In the genomic region with DNA sequence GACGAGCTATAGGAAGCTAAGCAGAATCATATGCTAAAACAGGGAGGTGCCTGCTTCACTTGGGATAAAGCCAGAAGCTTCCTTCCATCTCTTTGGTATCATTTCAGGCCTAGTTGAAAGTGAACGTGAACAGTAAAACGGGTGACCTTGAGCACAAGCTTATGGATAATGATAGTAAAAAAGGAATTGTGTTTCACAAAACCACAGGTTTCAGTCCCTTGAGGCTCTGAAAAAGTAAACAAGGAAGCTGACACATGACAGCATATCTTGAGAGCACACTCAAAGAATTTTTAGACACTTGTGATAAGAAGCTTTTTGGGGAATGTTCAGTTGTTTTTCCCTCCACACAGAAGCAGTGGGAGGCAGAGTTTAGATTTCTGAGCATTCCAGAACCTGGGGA, we compare ENCODE assay signal across 35 cellular contexts.
DNase-seq lines count a peak whose midpoint lies in the region; ATAC-seq lines count a peak whose summit lies in the region.
"Had no signal": no experiment of that assay in that cellular context is flagged by ENCODE, and none has a peak within 500 bp of the region (broad histone marks: within the 10 kb centered on the region; RNA-seq: fewer than 3 reads in every experiment).

No MANE protein-coding gene starts in this region.

- POLR2A ChIA-PET in activated CD4-positive, alpha-beta memory T cell treated with anti-CD3 and anti-CD28 coated beads for 36 hours (lab: Charles Lee), result no interaction called here

- H3K27ac Mint-ChIP-seq in activated CD4-positive, alpha-beta T cell treated with anti-CD3 and anti-CD28 coated beads, Interleukin-2, amount 10 ng/mL, durations not matched to agents 24 days and 14 days, result no peak overlapping the region
- no peak overlapping the region for H3K27ac Mint-ChIP-seq in activated CD4-positive, alpha-beta memory T cell treated with anti-CD3 and anti-CD28 coated beads for 36 hours
- H3K27ac Mint-ChIP-seq: activated naive CD4-positive, alpha-beta T cell treated with anti-CD3 and anti-CD28 coated beads, Interleukin-2, amount 50 U/mL, for 72 hours; activated T-helper 17 cell treated with anti-CD3 and anti-CD28 coated beads, Interleukin-2, amount 50 U/mL, for 72 hours; CD8-positive, alpha-beta T cell; IgD-negative memory B cell; nephron progenitor cell; stimulated activated naive CD8-positive, alpha-beta T cell treated with anti-CD3 and anti-CD28 coated beads, Interleukin-15, Interleukin-2, amounts not matched to agents 100 ng/mL and 50 ng/mL, for 24 hours; WTC11 had no signal

- H3K4me1 Mint-ChIP-seq in activated CD4-positive, alpha-beta T cell treated with anti-CD3 and anti-CD28 coated beads, Interleukin-2, amount 10 ng/mL, durations not matched to agents 24 days and 14 days, result no peaks in the 10 kb centered on the region
- no peaks in the 10 kb centered on the region for H3K4me1 Mint-ChIP-seq in activated CD4-positive, alpha-beta memory T cell treated with anti-CD3 and anti-CD28 coated beads for 36 hours (ENCODE audit: low read depth)
- H3K4me1 Mint-ChIP-seq: activated T-helper 17 cell treated with anti-CD3 and anti-CD28 coated beads, Interleukin-2, amount 50 U/mL, for 72 hours; IgD-negative memory B cell; nephron progenitor cell had no signal

- H3K4ac ChIP-seq in trophoblast cell (ENCODE audit: low read depth, low read length), result no peak overlapping the region

- DNase-seq in activated CD4-positive, alpha-beta T cell treated with anti-CD3 and anti-CD28 coated beads, Interleukin-2, amount 10 ng/mL, durations not matched to agents 24 days and 14 days, result peak; percentile 5
- DNase-seq in activated CD4-positive, alpha-beta T cell treated with anti-CD3 and anti-CD28 coated beads, Interleukin-2, amount 50 U/mL, for 1 hour, result no peak
- peak; percentile 2 for DNase-seq in astrocyte of the hippocampus (ENCODE audit: low read depth, low spot score)
- DNase-seq in foreskin melanocyte, result peak; percentile 28
- no peak for DNase-seq in activated CD4-positive, alpha-beta memory T cell treated with anti-CD3 and anti-CD28 coated beads for 36 hours
- no peak for DNase-seq in trophoblast cell
- no peak for DNase-seq in stimulated activated naive CD8-positive, alpha-beta T cell treated with anti-CD3 and anti-CD28 coated beads, Interleukin-15, Interleukin-2, amounts not matched to agents 100 U/mL and 50 U/mL, for 24 hours
- DNase-seq: activated CD4-positive, alpha-beta T cell treated with anti-CD3 and anti-CD28 coated beads, Interleukin-2, amount 50 U/mL, for 4 hours; activated CD8-positive, alpha-beta memory T cell treated with anti-CD3 and anti-CD28 coated beads, Interleukin-2, amount 50 U/mL, for 48 hours; CD8-positive, alpha-beta T cell; cerebellar nuclear complex; HCEC 1CT; hypothalamus; left ventricle myocardium superior; MG63; NCI-H1417 treated with DMSO at 0.1 percent for 48 hours; NCI-H2107; NCI-H446 treated with DMSO at 0.1 percent for 48 hours; nephron progenitor cell; pancreas; PC-3; right cardiac atrium; SHP77; stimulated activated CD4-positive, alpha-beta T cell treated with anti-CD3 and anti-CD28 coated beads, Interleukin-4, amount 100 ng/mL, for 4 hours; T-helper 9 cell; thyroid gland had no signal

- no peaks in the 10 kb centered on the region for H3K79me2 ChIP-seq in trophoblast cell (ENCODE audit: control insufficient read depth, insufficient read depth, low read length, poor library complexity)

- no peak overlapping the region for H2AK5ac ChIP-seq in trophoblast cell (ENCODE audit: low read length)

- no peak overlapping the region for H4K8ac ChIP-seq in trophoblast cell (ENCODE audit: low read depth, low read length)

- no peak overlapping the region for H3K14ac ChIP-seq in trophoblast cell (ENCODE audit: low read length)

- H3K23ac ChIP-seq in trophoblast cell (ENCODE audit: low read length), result no peak overlapping the region

- no peak overlapping the region for H2AFZ ChIP-seq in trophoblast cell (ENCODE audit: insufficient read depth, low read length, poor library complexity)

- CTCF ChIA-PET in activated CD4-positive, alpha-beta memory T cell treated with anti-CD3 and anti-CD28 coated beads for 36 hours (lab: Charles Lee), result no interaction called here

- H2BK5ac ChIP-seq in trophoblast cell (ENCODE audit: low read depth, low read length, poor library complexity), result no peak overlapping the region

- H3K4me2 ChIP-seq in trophoblast cell (ENCODE audit: low read length), result no peak overlapping the region

- no peaks in the 10 kb centered on the region for H3K27me3 ChIP-seq in trophoblast cell (ENCODE audit: insufficient read depth, low read length)
- H3K27me3 ChIP-seq: ascending aorta, MG63, pancreas, thyroid gland had no signal

- no peak overlapping the region for H3K4me3 Mint-ChIP-seq in activated CD4-positive, alpha-beta T cell treated with anti-CD3 and anti-CD28 coated beads, Interleukin-2, amount 10 ng/mL, durations not matched to agents 24 days and 14 days
- no peak overlapping the region for H3K4me3 Mint-ChIP-seq in activated CD4-positive, alpha-beta memory T cell treated with anti-CD3 and anti-CD28 coated beads for 36 hours
- H3K4me3 Mint-ChIP-seq: activated T-helper 17 cell treated with anti-CD3 and anti-CD28 coated beads, Interleukin-2, amount 50 U/mL, for 72 hours; CD8-positive, alpha-beta T cell; nephron progenitor cell; stimulated activated naive CD8-positive, alpha-beta T cell treated with anti-CD3 and anti-CD28 coated beads, Interleukin-15, Interleukin-2, amounts not matched to agents 100 ng/mL and 50 ng/mL, for 24 hours; WTC11 had no signal

- no peak overlapping the region for H3K9ac ChIP-seq in trophoblast cell (ENCODE audit: low read length)

- no peak overlapping the region for H3K27ac ChIP-seq in trophoblast cell (ENCODE audit: low read depth, low read length)
- H3K27ac ChIP-seq: 22Rv1, ascending aorta, epithelial cell of prostate, pancreas, thyroid gland had no signal

- no peaks in the 10 kb centered on the region for H3K36me3 ChIP-seq in trophoblast cell (ENCODE audit: control insufficient read depth in 1 of 2, insufficient read depth in 2 of 2, low read length in 2 of 2)
- H3K36me3 ChIP-seq: ascending aorta, MG63, pancreas, thyroid gland had no signal

- WGBS in trophoblast cell (ENCODE audit: extremely low coverage, insufficient coverage, insufficient read length), result no CpG with 5 or more reads among the region's 3 CpGs

- H3K18ac ChIP-seq in trophoblast cell (ENCODE audit: low read length), result no peak overlapping the region

- H3K9me3 ChIP-seq in trophoblast cell (ENCODE audit: insufficient read depth, low read depth, low read length), result no peaks in the 10 kb centered on the region
- H3K9me3 ChIP-seq: ascending aorta, MG63, pancreas, thyroid gland had no signal

- H3K36me3 Mint-ChIP-seq in activated CD4-positive, alpha-beta T cell treated with anti-CD3 and anti-CD28 coated beads, Interleukin-2, amount 10 ng/mL, durations not matched to agents 24 days and 14 days (ENCODE audit: low read depth), result no peaks in the 10 kb centered on the region
- no peaks in the 10 kb centered on the region for H3K36me3 Mint-ChIP-seq in activated CD4-positive, alpha-beta memory T cell treated with anti-CD3 and anti-CD28 coated beads for 36 hours
- H3K36me3 Mint-ChIP-seq: activated naive CD4-positive, alpha-beta T cell treated with anti-CD3 and anti-CD28 coated beads, Interleukin-2, amount 50 U/mL, for 72 hours; CD8-positive, alpha-beta T cell; IgD-negative memory B cell had no signal

- H2BK120ac ChIP-seq in trophoblast cell (ENCODE audit: insufficient read depth, low read length, poor library complexity), result no peak overlapping the region

- no peak overlapping the region for H3K4me3 ChIP-seq in trophoblast cell (ENCODE audit: low read depth, low read length)
- H3K4me3 ChIP-seq: ascending aorta, MG63, pancreas, thyroid gland had no signal

- ATAC-seq in HG02870 (IDR thresholded peaks at IDR 0.05; ENCODE audit: unreplicated experiment), result no peak
- no peak for ATAC-seq in stimulated activated naive CD8-positive, alpha-beta T cell treated with anti-CD3 and anti-CD28 coated beads, Interleukin-15, Interleukin-2, amounts not matched to agents 100 U/mL and 50 U/mL, for 24 hours
- ATAC-seq: activated naive CD4-positive, alpha-beta T cell treated with anti-CD3 and anti-CD28 coated beads, Interleukin-2, amount 50 U/mL, for 72 hours; activated T-helper 17 cell treated with anti-CD3 and anti-CD28 coated beads, Interleukin-2, amount 50 U/mL, for 72 hours; CD8-positive, alpha-beta T cell; left ventricle myocardium superior; pancreas; PC-3; right cardiac atrium; WTC11 had no signal

- H4K12ac ChIP-seq in trophoblast cell (ENCODE audit: low read depth, low read length), result no peak overlapping the region

- no peaks in the 10 kb centered on the region for H3K9me3 Mint-ChIP-seq in activated CD4-positive, alpha-beta T cell treated with anti-CD3 and anti-CD28 coated beads, Interleukin-2, amount 10 ng/mL, durations not matched to agents 24 days and 14 days
- H3K9me3 Mint-ChIP-seq in activated CD4-positive, alpha-beta memory T cell treated with anti-CD3 and anti-CD28 coated beads for 36 hours, result no peaks in the 10 kb centered on the region
- H3K9me3 Mint-ChIP-seq: activated naive CD4-positive, alpha-beta T cell treated with anti-CD3 and anti-CD28 coated beads, Interleukin-2, amount 50 U/mL, for 72 hours; activated T-helper 17 cell treated with anti-CD3 and anti-CD28 coated beads, Interleukin-2, amount 50 U/mL, for 72 hours; CD8-positive, alpha-beta T cell; nephron progenitor cell; stimulated activated naive CD8-positive, alpha-beta T cell treated with anti-CD3 and anti-CD28 coated beads, Interleukin-15, Interleukin-2, amounts not matched to agents 100 ng/mL and 50 ng/mL, for 24 hours had no signal

- intact Hi-C loops in activated CD4-positive, alpha-beta T cell treated with anti-CD3 and anti-CD28 coated beads, Interleukin-2, amount 10 ng/mL, durations not matched to agents 24 days and 14 days (cut with micrococcal nuclease), result no loop called here
- intact Hi-C loops in activated CD4-positive, alpha-beta memory T cell treated with anti-CD3 and anti-CD28 coated beads for 36 hours (cut with micrococcal nuclease), result no loop called here

- H2BK12ac ChIP-seq in trophoblast cell (ENCODE audit: low read length), result no peak overlapping the region

- peaks cover 5% of the 10 kb centered on the region for H3K27me3 Mint-ChIP-seq in activated CD4-positive, alpha-beta T cell treated with anti-CD3 and anti-CD28 coated beads, Interleukin-2, amount 10 ng/mL, durations not matched to agents 24 days and 14 days
- peaks cover 9% of the 10 kb centered on the region for H3K27me3 Mint-ChIP-seq in activated CD4-positive, alpha-beta memory T cell treated with anti-CD3 and anti-CD28 coated beads for 36 hours
- H3K27me3 Mint-ChIP-seq: IgD-negative memory B cell had no signal

- no peaks in the 10 kb centered on the region for H3K4me1 ChIP-seq in trophoblast cell (ENCODE audit: control insufficient read depth in 1 of 2, insufficient read depth in 2 of 2, low read length in 2 of 2)
- H3K4me1 ChIP-seq: ascending aorta, pancreas, thyroid gland had no signal

- H3K79me1 ChIP-seq in trophoblast cell (ENCODE audit: low read length), result no peaks in the 10 kb centered on the region

- H4K91ac ChIP-seq in trophoblast cell (ENCODE audit: low read depth, low read length), result no peak overlapping the region

Comparison
In these comparisons a context has a peak if more than half of its experiments do, and no peak if none do; other contexts are left out.
1. DNase-seq: peak in activated CD4-positive, alpha-beta T cell treated with anti-CD3 and anti-CD28 coated beads, Interleukin-2, amount 10 ng/mL, durations not matched to agents 24 days and 14 days (single experiment), astrocyte of the hippocampus (single experiment) and foreskin melanocyte (single experiment); none in activated CD4-positive, alpha-beta T cell treated with anti-CD3 and anti-CD28 coated beads, Interleukin-2, amount 50 U/mL, for 1 hour (single experiment), activated CD4-positive, alpha-beta memory T cell treated with anti-CD3 and anti-CD28 coated beads for 36 hours (single experiment), trophoblast cell (0 of 2) and stimulated activated naive CD8-positive, alpha-beta T cell treated with anti-CD3 and anti-CD28 coated beads, Interleukin-15, Interleukin-2, amounts not matched to agents 100 U/mL and 50 U/mL, for 24 hours (single experiment).